Comparison of ENCODE assay signal across 23 cellular contexts in genomic region chr3:52836991-52837390, GRCh38. TPM values are rescaled to one million over a fixed set of nuclear protein-coding genes. Genes with fewer than 3 reads are reported as not detected.
DNase-seq lines count a peak whose midpoint lies in the region; ATAC-seq and TF ChIP-seq lines count a peak whose summit lies in the region.
"Had no signal": no experiment of that assay in that cellular context is flagged by ENCODE, and none has a peak within 500 bp of the region (broad histone marks: within the 10 kb centered on the region; RNA-seq: fewer than 3 reads in every experiment).

No MANE protein-coding gene starts in this region.

- peaks cover 12% of the 10 kb centered on the region for H3K36me3 Mint-ChIP-seq in neural progenitor cell
- peaks cover 37% of the 10 kb centered on the region for H3K36me3 Mint-ChIP-seq in stimulated activated memory B cell treated with anti-CD40 and anti-IgM and Interleukin-4, amounts not matched to agents 10 μg/mL and 1 μg/mL and 100 μg/mL, for 72 hours

- H3K4me3 ChIP-seq in heart right ventricle (no peak overlapping the region), neural progenitor cell (no peak overlapping the region)

- peaks cover 16 to 61% (median 37%) of the 10 kb centered on the region in 9 donors for H3K4me1 ChIP-seq in heart right ventricle
- peaks cover 36% of the 10 kb centered on the region for H3K4me1 ChIP-seq in neural progenitor cell

- H3K27me3 Mint-ChIP-seq in neural progenitor cell (ENCODE audit: insufficient read depth, low read depth): peaks cover 6% of the 10 kb centered on the region
- H3K27me3 Mint-ChIP-seq in stimulated activated memory B cell treated with anti-CD40 and anti-IgM and Interleukin-4, amounts not matched to agents 10 μg/mL and 1 μg/mL and 100 μg/mL, for 72 hours: no peaks in the 10 kb centered on the region

- H3K4me2 ChIP-seq in neural progenitor cell: no peak overlapping the region

- H3K9me3 Mint-ChIP-seq in neural progenitor cell: no peaks in the 10 kb centered on the region
- no peaks in the 10 kb centered on the region for H3K9me3 Mint-ChIP-seq in stimulated activated memory B cell treated with anti-CD40 and anti-IgM and Interleukin-4, amounts not matched to agents 10 μg/mL and 1 μg/mL and 100 μg/mL, for 72 hours
- H3K9me3 Mint-ChIP-seq: HFFc6 had no signal

- peak overlapping the region; percentile 28 for H3K4me3 Mint-ChIP-seq in neural progenitor cell
- H3K4me3 Mint-ChIP-seq in stimulated activated memory B cell treated with anti-CD40 and anti-IgM and Interleukin-4, amounts not matched to agents 10 μg/mL and 1 μg/mL and 100 μg/mL, for 72 hours: no peak overlapping the region
- H3K4me3 Mint-ChIP-seq: CD14-positive monocyte, HFFc6 had no signal

- H3K27ac ChIP-seq in heart right ventricle (peak overlapping the region in 6 of 10 donors; percentile 68 to 89 (median 75)), neural progenitor cell (no peak overlapping the region)

- no peak overlapping the region for H3K27ac Mint-ChIP-seq in neural progenitor cell
- no peak overlapping the region for H3K27ac Mint-ChIP-seq in stimulated activated memory B cell treated with anti-CD40 and anti-IgM and Interleukin-4, amounts not matched to agents 10 μg/mL and 1 μg/mL and 100 μg/mL, for 72 hours
- H3K27ac Mint-ChIP-seq: HFFc6 had no signal

- H3K4me1 Mint-ChIP-seq in neural progenitor cell: peaks cover 43% of the 10 kb centered on the region
- peaks cover 12% of the 10 kb centered on the region for H3K4me1 Mint-ChIP-seq in stimulated activated memory B cell treated with anti-CD40 and anti-IgM and Interleukin-4, amounts not matched to agents 10 μg/mL and 1 μg/mL and 100 μg/mL, for 72 hours
- H3K4me1 Mint-ChIP-seq: CD14-positive monocyte had no signal

- H4K20me1 ChIP-seq in neural progenitor cell (ENCODE audit: low read depth): no peaks in the 10 kb centered on the region

- DNase-seq in heart right ventricle: no peak
- no peak for DNase-seq in cardiac septum (ENCODE audit: low spot score)
- DNase-seq in left ventricle myocardium superior: peak; percentile 35
- DNase-seq in neural progenitor cell (ENCODE audit: low spot score): no peak
- no peak for DNase-seq in inferior parietal cortex (ENCODE audit: extremely low spot score)
- DNase-seq: DMS 273 treated with DMSO at 0.1 percent for 48 hours; GF-D8; HFFc6; KG1; NCI-H1436; NCI-H2029; NCI-H2171; NCI-H446; NK-92 treated with Interleukin-12 subunit alpha and Interleukin-12 subunit beta, amount 100 ng/mL, for 24 hours had no signal

- H3F3A ChIP-seq in neural progenitor cell (ENCODE audit: low read depth): peaks cover 10% of the 10 kb centered on the region

- intact Hi-C loops in heart right ventricle (cut with DNase I) (loop anchor here in 1 of 10 donors (5.0 kb wide), 1 partner anchor 235 kb away; no protein-coding TSS in a partner anchor), cardiac septum (cut with DNase I) (no loop called here), left ventricle myocardium superior (cut with micrococcal nuclease) (no loop called here)

- H3K9ac ChIP-seq in neural progenitor cell: no peak overlapping the region

- H3K79me2 ChIP-seq in neural progenitor cell (ENCODE audit: low read depth): no peaks in the 10 kb centered on the region

- H3K9me3 ChIP-seq in heart right ventricle: no peaks in the 10 kb centered on the region
- no peaks in the 10 kb centered on the region for H3K9me3 ChIP-seq in neural progenitor cell (ENCODE audit: low read depth)

- TF ChIP-seq CTCF in heart right ventricle (IDR thresholded peaks at IDR 0.05) (no peak), neural progenitor cell (IDR thresholded peaks at IDR 0.05) (no peak)

- H3K27me3 ChIP-seq in heart right ventricle (no peaks in the 10 kb centered on the region), neural progenitor cell (no peaks in the 10 kb centered on the region)

- H2AFZ ChIP-seq in neural progenitor cell (replicated peaks): no peak overlapping the region

- WGBS in heart right ventricle, 2 donors: 69 to 87% methylated on average over 4 of the region's 4 CpGs

- peak in 5 of 8 donors; percentile 10 to 41 (median 22) for ATAC-seq in heart right ventricle
- peak; percentile 34 for ATAC-seq in left ventricle myocardium superior
- ATAC-seq in stimulated activated memory B cell treated with anti-CD40 and anti-IgM and Interleukin-4, amounts not matched to agents 10 μg/mL and 1 μg/mL and 100 μg/mL, for 72 hours: no peak
- ATAC-seq in HG03159 (IDR thresholded peaks at IDR 0.05; ENCODE audit: unreplicated experiment): no peak
- ATAC-seq: HepG2 had no signal

- H3K36me3 ChIP-seq in heart right ventricle (peaks cover 0 to 56% (median 0%) of the 10 kb centered on the region in 9 donors), neural progenitor cell (no peaks in the 10 kb centered on the region)

RNA-seq across cellular contexts. Expression of gene MUSTN1, which starts 2.2 kb away (rescaled TPM):
- total RNA-seq in heart right ventricle: 10 to 100 TPM; 13.0 to 91.1 (median 37.5) TPM
- 100 to 1,000 TPM in 1 of 2 donors, 10 to 100 TPM in 1; 59.6 to 182 TPM for polyA plus RNA-seq in heart right ventricle
- 15.9 TPM for total RNA-seq in cardiac septum
- total RNA-seq in left ventricle myocardium superior: 10.9 TPM
- 2.0 and 10.8 TPM in 2 replicates for total RNA-seq in neural progenitor cell (ENCODE audit: low replicate concordance)
- total RNA-seq: A673, Daoy had no signal

RNA-seq across cellular contexts. Expression of gene ITIH4, which starts 6.5 kb away (rescaled TPM):
- total RNA-seq in heart right ventricle (1 to 10 TPM; 2.3 to 9.3 (median 4.3) TPM), cardiac septum (3.2 TPM), left ventricle myocardium superior (4.1 TPM), neural progenitor cell (ENCODE audit: low replicate concordance) (1.1 and 2.4 TPM in 2 replicates)
- 10 to 100 TPM in 1 of 2 donors, 1 to 10 TPM in 1; 1.5 to 17.9 TPM for polyA plus RNA-seq in heart right ventricle

RNA-seq across cellular contexts. Expression of gene ITIH3, which starts 42.4 kb away (rescaled TPM):
- total RNA-seq in heart right ventricle (under 1 TPM; 0.13 to 0.97 (median 0.41) TPM), cardiac septum (0.78 TPM), left ventricle myocardium superior (not detected), neural progenitor cell (ENCODE audit: low replicate concordance) (not detected in 2 replicates)
- polyA plus RNA-seq in heart right ventricle: 1 to 10 TPM; 1.0 to 1.3 TPM
- total RNA-seq: A673, Daoy, H1, M059J, OCI-LY7 had no signal
- polyA plus RNA-seq: CD14-positive monocyte, H1 had no signal

RNA-seq across cellular contexts. Expression of gene ITIH1, which starts 59.6 kb away (rescaled TPM):
- total RNA-seq in heart right ventricle (not detected), cardiac septum (0.35 TPM), left ventricle myocardium superior (not detected), neural progenitor cell (ENCODE audit: low replicate concordance) (not detected in 2 replicates)
- under 1 TPM in 1 of 2 donors, not detected in 1; 0.13 TPM for polyA plus RNA-seq in heart right ventricle
- total RNA-seq: A673, Daoy, H1, HFFc6, M059J, OCI-LY7 had no signal
- polyA plus RNA-seq: H1 had no signal

Comparison
In these comparisons a context has a peak if more than half of its experiments do, and no peak if none do; other contexts are left out.
1. ATAC-seq: peak in heart right ventricle (5 of 8) and left ventricle myocardium superior (single experiment); none in stimulated activated memory B cell treated with anti-CD40 and anti-IgM and Interleukin-4, amounts not matched to agents 10 μg/mL and 1 μg/mL and 100 μg/mL, for 72 hours (single experiment) and HG03159 (single experiment).